ENCODE assay signal across 9 cellular contexts in the genomic region with DNA sequence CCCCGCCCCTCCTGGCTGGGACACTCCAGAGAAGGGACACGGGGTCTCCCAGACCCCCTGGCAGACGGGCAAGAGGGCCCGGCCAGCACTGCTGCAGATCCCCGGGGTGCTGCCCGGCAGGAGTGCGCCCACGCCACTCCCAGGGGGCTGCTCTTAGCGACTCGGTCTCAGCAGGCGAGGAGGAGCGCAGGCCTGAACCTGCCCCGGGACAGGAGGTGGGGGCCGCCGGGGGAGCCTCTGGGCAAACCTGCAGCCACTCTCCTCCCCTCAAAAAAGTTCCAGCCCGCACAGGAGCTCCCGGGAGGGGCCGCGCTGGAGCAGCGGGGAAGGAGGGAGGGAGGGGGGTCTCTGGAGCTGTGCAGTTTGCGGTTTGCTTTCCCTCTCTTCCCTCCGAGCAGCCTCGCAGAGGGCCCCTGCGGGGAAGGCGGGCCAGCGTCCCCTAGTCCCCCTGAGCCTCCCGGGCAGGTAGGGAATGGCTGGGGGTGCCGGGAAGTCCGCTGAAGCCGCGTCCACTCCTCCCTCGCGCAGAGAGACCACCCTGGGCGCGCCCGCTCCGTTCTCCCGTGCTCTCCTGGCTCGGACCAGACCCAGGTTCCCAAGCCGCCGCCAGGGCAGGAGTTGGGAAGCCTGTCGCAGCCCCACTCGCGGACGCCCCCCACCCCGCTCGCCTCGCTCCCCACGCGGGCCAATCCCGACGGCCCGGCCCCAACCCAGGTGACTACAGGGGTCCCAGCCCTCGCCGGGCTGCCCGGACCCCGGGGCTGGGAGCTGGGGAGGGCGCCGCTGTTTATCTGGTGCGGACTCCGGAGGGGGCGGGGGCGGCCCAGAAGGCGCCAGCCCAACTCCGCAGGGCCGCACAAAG. TPM values are rescaled to one million over a fixed set of nuclear protein-coding genes. Genes with fewer than 3 reads are reported as not detected.
DNase-seq lines count a peak whose midpoint lies in the region; ATAC-seq, FAIRE-seq and TF ChIP-seq lines count a peak whose summit lies in the region.
"Had no signal": no experiment of that assay in that cellular context is flagged by ENCODE, and none has a peak within 500 bp of the region (broad histone marks: within the 10 kb centered on the region; RNA-seq: fewer than 3 reads in every experiment).

No MANE protein-coding gene starts in this region.

- DNase-seq in Right ventricle myocardium inferior (ENCODE audit: missing footprints): peak; percentile 51
- no peak for DNase-seq in Right ventricle myocardium superior
- peak in 1 of 2 experiments; percentile 73 for DNase-seq in H1 (ENCODE audit: low read depth in 1 of 2, low spot score in 2 of 2)
- no peak for DNase-seq in activated naive CD4-positive, alpha-beta T cell treated with anti-CD3 and anti-CD28 coated beads, Interleukin-2, amount 50 U/mL, for 72 hours (ENCODE audit: low spot score in 2 of 2)
- no peak for DNase-seq in activated CD4-positive, alpha-beta T cell treated with anti-CD3 and anti-CD28 coated beads, Interleukin-2, amount 10 ng/mL, durations not matched to agents 7 days and 5 days
- no peak for DNase-seq in DMS153 (lab: John Stamatoyannopoulos, UW)
- DNase-seq: NCI-H1105 treated with DMSO at 0.1 percent for 48 hours had no signal

- peaks cover 14% of the 10 kb centered on the region; the same call in 1 of the 2 replicates for H3K23me2 ChIP-seq in H1 (ENCODE audit: low read depth, low read length)

- 1% methylated on average over 38 of the region's 66 CpGs; no CpG with 5 or more reads in 1 of the 2 experiments for WGBS in H1 (ENCODE audit: extremely low coverage in 1 of 2, insufficient coverage in 1 of 2, insufficient read length in 1 of 2, insufficient replicate concordance in 2 of 2, low coverage in 1 of 2, low lambda C conversion rate in 2 of 2, missing lambda C conversion rate in 1 of 2), 2 experiments

- peak overlapping the region; percentile 48 to 72 (median 60) for H3K4me3 ChIP-seq in H1 (ENCODE audit: extremely low read depth in 1 of 4, insufficient read depth in 2 of 4, low read depth in 3 of 4, low read length in 4 of 4)
- H3K4me3 ChIP-seq in mucosa of rectum (ENCODE audit: low read length in 2 of 2): peak overlapping the region; percentile 26 to 49

- H3K27ac ChIP-seq in H1 (ENCODE audit: low read depth, low read length): no peak overlapping the region
- no peak overlapping the region for H3K27ac ChIP-seq in mucosa of rectum (ENCODE audit: low read depth in 2 of 2, low read length in 2 of 2)

- no peak overlapping the region for H2AFZ ChIP-seq in H1 (ENCODE audit: low read length)

- H3K27me3 ChIP-seq in H1 (replicated peaks in 1 of 4; ENCODE audit: control insufficient read depth in 3 of 4, extremely low read depth in 1 of 4, insufficient read depth in 3 of 4, low read length in 3 of 4) (peaks cover 0 to 2% (median 0%) of the 10 kb centered on the region in 4 experiments; a peak in 2 of 7 replicates), mucosa of rectum (ENCODE audit: control insufficient read depth in 2 of 2, insufficient read depth in 2 of 2, low read length in 2 of 2) (no peaks in the 10 kb centered on the region)

- H4K5ac ChIP-seq in H1 (ENCODE audit: insufficient read length, low read depth, low read length): peak overlapping the region; percentile 30

- no peak for TF ChIP-seq RAD21 in H1 (IDR thresholded peaks at IDR 0.05 in 1 of 2, conservative IDR thresholded peaks at IDR 0.05 in 1 of 2; ENCODE audit: low read depth in 2 of 2, low read length in 2 of 2)

- H2BK15ac ChIP-seq in H1 (ENCODE audit: low read length): no peak overlapping the region

- ATAC-seq in Right ventricle myocardium inferior (no peak), Right ventricle myocardium superior (ENCODE audit: poor library complexity) (no peak), GM21786 (IDR thresholded peaks at IDR 0.05; ENCODE audit: unreplicated experiment) (no peak)
- ATAC-seq in activated naive CD4-positive, alpha-beta T cell treated with anti-CD3 and anti-CD28 coated beads, Interleukin-2, amount 50 U/mL, for 72 hours: no peak

- H3K4me3 Mint-ChIP-seq in activated CD4-positive, alpha-beta T cell treated with anti-CD3 and anti-CD28 coated beads, Interleukin-2, amount 10 ng/mL, durations not matched to agents 7 days and 5 days: no peak overlapping the region

- H3K4me1 ChIP-seq in H1 (replicated peaks in 1 of 4; ENCODE audit: control insufficient read depth in 3 of 4, insufficient read depth in 4 of 4, low read length in 3 of 4): peaks cover 3 to 52% (median 24%) of the 10 kb centered on the region in 4 experiments
- H3K4me1 ChIP-seq in mucosa of rectum (ENCODE audit: control insufficient read depth in 2 of 2, insufficient read depth in 2 of 2, low read length in 2 of 2): peaks cover 20 to 23% of the 10 kb centered on the region in 2 donors

- H3K9ac ChIP-seq in H1 (replicated peaks in 1 of 4; ENCODE audit: extremely low read depth in 1 of 4, low read depth in 3 of 4, low read length in 3 of 4) (peak overlapping the region in 1 of 4 experiments; percentile 70; a peak in 1 of 7 replicates), mucosa of rectum (ENCODE audit: low read depth in 1 of 2, low read length in 2 of 2) (peak overlapping the region in 1 of 2 donors; percentile 34)

- no peak overlapping the region for H3K23ac ChIP-seq in H1 (ENCODE audit: insufficient read length)

- H3K4me1 Mint-ChIP-seq in activated CD4-positive, alpha-beta T cell treated with anti-CD3 and anti-CD28 coated beads, Interleukin-2, amount 10 ng/mL, durations not matched to agents 7 days and 5 days: peaks cover 1% of the 10 kb centered on the region

- H3K36me3 Mint-ChIP-seq in activated naive CD4-positive, alpha-beta T cell treated with anti-CD3 and anti-CD28 coated beads, Interleukin-2, amount 50 U/mL, for 72 hours: no peaks in the 10 kb centered on the region
- no peaks in the 10 kb centered on the region for H3K36me3 Mint-ChIP-seq in activated CD4-positive, alpha-beta T cell treated with anti-CD3 and anti-CD28 coated beads, Interleukin-2, amount 10 ng/mL, durations not matched to agents 7 days and 5 days (ENCODE audit: low read depth)

- no peak for FAIRE-seq in H1 (lab: Jason Lieb, UNC)

- H3K9me3 Mint-ChIP-seq in activated naive CD4-positive, alpha-beta T cell treated with anti-CD3 and anti-CD28 coated beads, Interleukin-2, amount 50 U/mL, for 72 hours: no peaks in the 10 kb centered on the region
- H3K9me3 Mint-ChIP-seq in activated CD4-positive, alpha-beta T cell treated with anti-CD3 and anti-CD28 coated beads, Interleukin-2, amount 10 ng/mL, durations not matched to agents 7 days and 5 days: no peaks in the 10 kb centered on the region

- H3K14ac ChIP-seq in H1 (ENCODE audit: insufficient read length): no peak overlapping the region

- POLR2A ChIA-PET in H1 (lab: Charles Lee; ENCODE audit: partially characterized antibody): interaction anchor here (0.7 to 2.7 kb wide), 18 partner anchors 10 to 89 kb away, joined by 3 to 9 read pairs (median 4); partner anchors contain the start of gene NACC2
- POLR2A ChIA-PET in activated CD4-positive, alpha-beta T cell treated with anti-CD3 and anti-CD28 coated beads, Interleukin-2, amount 10 ng/mL, durations not matched to agents 7 days and 5 days (lab: Charles Lee): no interaction called here

- no peak for TF ChIP-seq EP300 in H1 (IDR thresholded peaks at IDR 0.05; ENCODE audit: borderline replicate concordance in 1 of 2, low read depth in 2 of 2, low read length in 2 of 2)

- H3K36me3 ChIP-seq in H1 (ENCODE audit: control insufficient read depth in 2 of 4, insufficient read depth in 4 of 4, low read length in 3 of 4) (peaks cover 0 to 7% (median 0%) of the 10 kb centered on the region in 4 experiments; a peak in 2 of 8 replicates), mucosa of rectum (ENCODE audit: control insufficient read depth in 2 of 2, insufficient read depth in 2 of 2, low read length in 2 of 2) (peaks cover 9 to 12% of the 10 kb centered on the region in 2 donors)

- H2BK20ac ChIP-seq in H1 (ENCODE audit: low read length): no peak overlapping the region

- peaks cover 4% of the 10 kb centered on the region for H3K27me3 Mint-ChIP-seq in activated CD4-positive, alpha-beta T cell treated with anti-CD3 and anti-CD28 coated beads, Interleukin-2, amount 10 ng/mL, durations not matched to agents 7 days and 5 days

- H3K79me1 ChIP-seq in H1 (ENCODE audit: low read depth, low read length): no peaks in the 10 kb centered on the region; the same call in 1 of the 2 replicates

- H2BK5ac ChIP-seq in H1 (ENCODE audit: low read depth, low read length): peak overlapping the region; percentile 52; the same call in 1 of the 2 replicates

- no peak overlapping the region for H3K4ac ChIP-seq in H1 (replicated peaks; ENCODE audit: insufficient read length, low read depth, low read length)

- H3K9me3 ChIP-seq in H1 (ENCODE audit: insufficient read depth in 2 of 2, low read depth in 1 of 2, low read length in 1 of 2) (no peaks in the 10 kb centered on the region), mucosa of rectum (ENCODE audit: control insufficient read depth in 2 of 2, low read length in 2 of 2) (no peaks in the 10 kb centered on the region)

- peak overlapping the region; percentile 39 for H3K56ac ChIP-seq in H1 (replicated peaks; ENCODE audit: insufficient read length, low read depth, low read length)

- peaks cover 0 to 6% of the 10 kb centered on the region in 2 experiments for H4K20me1 ChIP-seq in H1 (replicated peaks in 1 of 2; ENCODE audit: control insufficient read depth in 1 of 2, insufficient read depth in 2 of 2, low read length in 2 of 2)

- no peak overlapping the region for H3K27ac Mint-ChIP-seq in activated naive CD4-positive, alpha-beta T cell treated with anti-CD3 and anti-CD28 coated beads, Interleukin-2, amount 50 U/mL, for 72 hours
- H3K27ac Mint-ChIP-seq in activated CD4-positive, alpha-beta T cell treated with anti-CD3 and anti-CD28 coated beads, Interleukin-2, amount 10 ng/mL, durations not matched to agents 7 days and 5 days: no peak overlapping the region

- no peak for TF ChIP-seq CTCF in H1 (IDR thresholded peaks at IDR 0.05; ENCODE audit: control extremely low read depth in 1 of 3, insufficient read depth in 1 of 3, low read depth in 1 of 3, low read length in 3 of 3)

- intact Hi-C loops in Right ventricle myocardium inferior (cut with DNase I) (loop anchor here (5.0 kb wide), 2 partner anchors 41 to 71 kb away; no protein-coding TSS in a partner anchor), Right ventricle myocardium superior (cut with DNase I) (no loop called here)

- H4K91ac ChIP-seq in H1 (replicated peaks; ENCODE audit: insufficient read length, low read length): peak overlapping the region; percentile 45

- peak overlapping the region; percentile 57 for H2BK120ac ChIP-seq in H1 (replicated peaks; ENCODE audit: low read depth, low read length)

- no peak for TF ChIP-seq POLR2A in H1 (IDR thresholded peaks at IDR 0.05; ENCODE audit: control extremely low read depth in 1 of 2, low read depth in 2 of 2, low read length in 2 of 2)

- peak overlapping the region; percentile 79; the same call in 1 of the 2 replicates for H4K8ac ChIP-seq in H1 (ENCODE audit: extremely low read depth, insufficient read depth, low read length)

- peak overlapping the region; percentile 95 for H3K18ac ChIP-seq in H1 (ENCODE audit: extremely low read depth, low read length)

- peak overlapping the region; percentile 50 to 83 for H3K4me2 ChIP-seq in H1 (ENCODE audit: insufficient read depth in 1 of 2, low read depth in 2 of 2, low read length in 2 of 2)

- H2AK5ac ChIP-seq in H1 (ENCODE audit: low read depth, low read length): no peak overlapping the region

- CTCF ChIA-PET in H1 (lab: Charles Lee; ENCODE audit: partially characterized antibody): interaction anchor here (1.0 to 1.6 kb wide), 5 partner anchors 40 to 84 kb away, joined by 3 to 6 read pairs (median 3); no protein-coding TSS in a partner anchor
- CTCF ChIA-PET in activated CD4-positive, alpha-beta T cell treated with anti-CD3 and anti-CD28 coated beads, Interleukin-2, amount 10 ng/mL, durations not matched to agents 7 days and 5 days (lab: Charles Lee): no interaction called here

- 0 out of 2 replicates have a peak overlapping the region, but pooled peaks have one; percentile 50 for H2BK12ac ChIP-seq in H1 (ENCODE audit: low read depth, low read length)

- no peaks in the 10 kb centered on the region; a peak in 2 of 4 replicates for H3K79me2 ChIP-seq in H1 (ENCODE audit: control insufficient read depth in 1 of 2, insufficient read depth in 2 of 2, low read length in 2 of 2)

RNA-seq across cellular contexts. Expression of gene NACC2, which starts 44.2 kb away (rescaled TPM):
- total RNA-seq in Right ventricle myocardium inferior: 37.0 TPM
- 30.8 TPM for total RNA-seq in Right ventricle myocardium superior
- 13.6 and 14.0 TPM in 2 replicates for total RNA-seq in H1 (2021; fragmentation: NEBNext Ultra II Directional; extraction: Animal tissue kit (Norgen Biotek cat#: 25700))
- polyA plus RNA-seq in H1 (2011; rRNA removed): 8.3 and 14.9 TPM in 2 replicates
- polyA plus RNA-seq in H1 (2011; cell fraction: cytosol; rRNA removed): 10.8 TPM
- 16.7 TPM for polyA plus RNA-seq in H1 (2011; cell fraction: nucleus; rRNA removed)
- polyA plus RNA-seq in H1 (2012, experiment 1 of 2): 6.6 to 9.5 TPM (median 8.4 TPM) in 4 replicates
- polyA plus RNA-seq in H1 (2012, experiment 2 of 2): 5.6 TPM
- polyA plus RNA-seq in H1 (2013, experiment 1 of 2): 6.3 TPM
- polyA plus RNA-seq in H1 (2013, experiment 2 of 2): 6.3 TPM
- polyA minus RNA-seq in H1 (2011; rRNA and poly(A)+ RNA removed): 6.4 and 8.3 TPM in 2 replicates
- polyA minus RNA-seq in H1 (2011; cell fraction: cytosol; rRNA and poly(A)+ RNA removed): 12.7 TPM
- 10.0 TPM for polyA minus RNA-seq in H1 (2011; cell fraction: nucleus; rRNA and poly(A)+ RNA removed)
- 10 to 100 TPM in 1 of 2 donors, 1 to 10 TPM in 1; 4.5 to 10.0 TPM for total RNA-seq in activated naive CD4-positive, alpha-beta T cell treated with anti-CD3 and anti-CD28 coated beads, Interleukin-2, amount 50 U/mL, for 72 hours
- total RNA-seq in activated CD4-positive, alpha-beta T cell treated with anti-CD3 and anti-CD28 coated beads, Interleukin-2, amount 10 ng/mL, durations not matched to agents 7 days and 5 days: 1 to 10 TPM; 4.1 to 4.4 TPM
